Comparison of ENCODE assay signal across 21 cellular contexts in genomic region chr1:12073796-12074195, GRCh38. TPM values are rescaled to one million over a fixed set of nuclear protein-coding genes. Genes with fewer than 3 reads are reported as not detected.
A peak's percentile ranks its signal among the peaks of the same experiment; 100 is the strongest.
DNase-seq lines count a peak whose midpoint lies in the region; ATAC-seq and TF ChIP-seq lines count a peak whose summit lies in the region.
"Had no signal": no experiment of that assay in that cellular context is flagged by ENCODE, and none has a peak within 500 bp of the region (broad histone marks: within the 10 kb centered on the region; RNA-seq: fewer than 3 reads in every experiment).

No MANE protein-coding gene starts in this region.

- TF ChIP-seq CTCF in H9 (conservative IDR thresholded peaks at IDR 0.05) (no peak), nephron (IDR thresholded peaks at IDR 0.05; ENCODE audit: unreplicated experiment in 3 of 3) (no peak), spleen (IDR thresholded peaks at IDR 0.05 in 8 of 11, conservative IDR thresholded peaks at IDR 0.05 in 3 of 11) (no peak)

- H2AK5ac ChIP-seq in H9 (ENCODE audit: insufficient read length, low read length): no peak overlapping the region

- H2AFZ ChIP-seq in H9 (ENCODE audit: low read length): no peak overlapping the region

- no peak overlapping the region for H3K27ac ChIP-seq in H9 (ENCODE audit: insufficient read length, low read depth, low read length)
- H3K27ac ChIP-seq in spleen: no peak overlapping the region

- 0 out of 2 replicates have a peak overlapping the region, but pooled peaks have one; percentile 26 for H2BK15ac ChIP-seq in H9 (ENCODE audit: low read depth, low read length)

- H3K79me1 ChIP-seq in H9 (ENCODE audit: insufficient read depth, low read depth, low read length, poor library complexity, severe bottlenecking): no peaks in the 10 kb centered on the region

- H3K9me3 Mint-ChIP-seq in H9 (no peaks in the 10 kb centered on the region; a peak in 1 of 5 replicates), nephron (no peaks in the 10 kb centered on the region)
- H3K9me3 Mint-ChIP-seq in central memory CD8-positive, alpha-beta T cell: no peaks in the 10 kb centered on the region
- H3K9me3 Mint-ChIP-seq: CD4-positive, CD25-positive, alpha-beta regulatory T cell had no signal

- no peak overlapping the region for H2BK20ac ChIP-seq in H9 (ENCODE audit: low read depth, low read length, poor library complexity, severe bottlenecking)

- H3K27ac Mint-ChIP-seq in H9 (no peak overlapping the region), nephron (peak overlapping the region in 2 of 3 experiments; percentile 53 to 76)
- H3K27ac Mint-ChIP-seq in central memory CD8-positive, alpha-beta T cell (ENCODE audit: low read depth): peak overlapping the region; percentile 53
- H3K27ac Mint-ChIP-seq: CD8-positive, alpha-beta memory T cell had no signal

- H3K36me3 Mint-ChIP-seq in H9 (ENCODE audit: insufficient read depth in 1 of 3, low read depth in 3 of 3) (peaks cover 0 to 4% (median 0%) of the 10 kb centered on the region in 3 experiments; a peak in 2 of 7 replicates), nephron (ENCODE audit: low read depth) (no peaks in the 10 kb centered on the region)
- H3K36me3 Mint-ChIP-seq in central memory CD8-positive, alpha-beta T cell (ENCODE audit: insufficient read depth): peaks cover 2% of the 10 kb centered on the region

- H3K4me2 ChIP-seq in H9 (ENCODE audit: insufficient read depth, insufficient read length, low read length): no peak overlapping the region

- H4K8ac ChIP-seq in H9 (replicated peaks; ENCODE audit: insufficient read length, low read depth, low read length): no peak overlapping the region

- H3K36me3 ChIP-seq in spleen: no peaks in the 10 kb centered on the region
- H3K36me3 ChIP-seq: BE2C, HAP-1 had no signal

- no CpG with 5 or more reads among the region's 15 CpGs for WGBS in H9 (ENCODE audit: extremely low coverage, insufficient read length, low lambda C conversion rate)
- 86 to 94% (median 88%) methylated on average over 15 of the region's 15 CpGs for WGBS in spleen, 5 donors

- H3K27me3 ChIP-seq in H9 (ENCODE audit: insufficient read depth, low read length) (no peaks in the 10 kb centered on the region), spleen (replicated peaks in 1 of 7) (peaks cover 0 to 40% (median 0%) of the 10 kb centered on the region in 7 donors)
- H3K27me3 ChIP-seq: BE2C had no signal

- H3K9me3 ChIP-seq in H9 (ENCODE audit: control insufficient read depth, low read depth, low read length): no peaks in the 10 kb centered on the region
- H3K9me3 ChIP-seq in spleen: no peaks in the 10 kb centered on the region
- H3K9me3 ChIP-seq: BE2C, HAP-1 had no signal

- TF ChIP-seq POLR2A in spleen (IDR thresholded peaks at IDR 0.05): no peak

- no peak overlapping the region for H3K56ac ChIP-seq in H9 (ENCODE audit: insufficient read length, low read depth, low read length)

- H3K14ac ChIP-seq in H9 (ENCODE audit: insufficient read depth, low read length): no peak overlapping the region

- H3K4me3 Mint-ChIP-seq in H9: no peak overlapping the region
- no peak overlapping the region for H3K4me3 Mint-ChIP-seq in central memory CD8-positive, alpha-beta T cell
- no peak overlapping the region for H3K4me3 Mint-ChIP-seq in nephron
- H3K4me3 Mint-ChIP-seq: CD4-positive, CD25-positive, alpha-beta regulatory T cell had no signal

- DNase-seq in H9: no peak
- no peak for DNase-seq in central memory CD8-positive, alpha-beta T cell (ENCODE audit: low spot score in 2 of 2)
- DNase-seq in spleen: peak; percentile 11
- DNase-seq in NCI-H446 treated with DMSO at 0.1 percent for 48 hours (lab: John Stamatoyannopoulos, UW): no peak
- no peak for DNase-seq in NCI-H1436 treated with DMSO at 0.1 percent for 48 hours (lab: John Stamatoyannopoulos, UW)
- DNase-seq: ACHN; BE2C; C1 segment of cervical spinal cord; CD4-positive, CD25-positive, alpha-beta regulatory T cell; CD8-positive, alpha-beta memory T cell; COR-L47; DMS 273 treated with DMSO at 0.1 percent for 48 hours; DMS53; DND-41; EL; GOT3 had no signal

- no peak overlapping the region for H2BK5ac ChIP-seq in H9 (ENCODE audit: insufficient read length, low read length)

- H3K27me3 Mint-ChIP-seq in H9 (ENCODE audit: low read depth) (peaks cover 7% of the 10 kb centered on the region), nephron (ENCODE audit: low read depth) (peaks cover 8% of the 10 kb centered on the region)
- peaks cover 60% of the 10 kb centered on the region for H3K27me3 Mint-ChIP-seq in central memory CD8-positive, alpha-beta T cell
- H3K27me3 Mint-ChIP-seq: CD4-positive, CD25-positive, alpha-beta regulatory T cell had no signal

- H3K4me1 ChIP-seq in H9 (ENCODE audit: insufficient read depth, low read length) (peaks cover 2% of the 10 kb centered on the region; the same call in 1 of the 2 replicates), spleen (peaks cover 0 to 20% (median under 1%) of the 10 kb centered on the region in 6 donors)
- H3K4me1 ChIP-seq: BE2C, HAP-1 had no signal

- H2BK120ac ChIP-seq in H9 (ENCODE audit: low read depth, low read length, poor library complexity, severe bottlenecking): no peak overlapping the region

- no peak overlapping the region for H3K18ac ChIP-seq in H9 (ENCODE audit: insufficient read length, low read depth, low read length)

- H3K23me2 ChIP-seq in H9 (ENCODE audit: insufficient read length, low read depth, low read length, poor library complexity, severe bottlenecking): peaks cover 2% of the 10 kb centered on the region

- H3K9ac ChIP-seq in H9 (ENCODE audit: extremely low read depth, insufficient read length, low read length): no peak overlapping the region

- no peak for ATAC-seq in central memory CD8-positive, alpha-beta T cell (replicated peaks; ENCODE audit: extremely low read depth, poor library complexity, severe bottlenecking)
- no peak for ATAC-seq in GM21825 (IDR thresholded peaks at IDR 0.05; ENCODE audit: unreplicated experiment)

- no peak overlapping the region for H2BK12ac ChIP-seq in H9 (ENCODE audit: insufficient read length, low read depth, low read length)

- intact Hi-C loops in spleen (cut with DNase I; ENCODE audit: low total_unique reads): no loop called here

- H3K4ac ChIP-seq in H9 (ENCODE audit: low read depth, low read length): no peak overlapping the region

- H3T11ph ChIP-seq in H9 (ENCODE audit: low read length): no peak overlapping the region

- H4K5ac ChIP-seq in H9 (ENCODE audit: insufficient read length, low read depth, low read length): no peak overlapping the region

- no peak overlapping the region for H3K23ac ChIP-seq in H9 (ENCODE audit: insufficient read length, low read depth, low read length)

- no peak overlapping the region for H4K91ac ChIP-seq in H9 (ENCODE audit: insufficient read length, low read depth, low read length)

- H4K20me1 ChIP-seq in H9 (ENCODE audit: control insufficient read depth, insufficient read depth, insufficient read length): peaks cover 3% of the 10 kb centered on the region

- H3K4me1 Mint-ChIP-seq in H9 (peaks cover 32 to 52% of the 10 kb centered on the region in 2 experiments), nephron (peaks cover 15% of the 10 kb centered on the region)
- H3K4me1 Mint-ChIP-seq in central memory CD8-positive, alpha-beta T cell: peaks cover 24% of the 10 kb centered on the region

- H3K79me2 ChIP-seq in H9 (ENCODE audit: insufficient read depth, low read length): peaks cover 1% of the 10 kb centered on the region; the same call in 1 of the 2 replicates

- H3K4me3 ChIP-seq in spleen: no peak overlapping the region
- H3K4me3 ChIP-seq: HAP-1 had no signal

RNA-seq across cellular contexts. Expression of gene TNFRSF8, which starts 10.7 kb away (rescaled TPM):
- total RNA-seq in H9 (2021) (2.9 and 3.2 TPM in 2 replicates), spleen (1 to 10 TPM; 1.3 to 7.6 (median 2.2) TPM)
- 1 to 10 TPM; 1.7 to 2.0 (median 1.9) TPM for polyA plus RNA-seq in spleen
- total RNA-seq: G401, HT-29 had no signal
- polyA plus RNA-seq: CD8-positive, alpha-beta memory T cell had no signal

RNA-seq across cellular contexts. Expression of gene MIIP, which starts 54.5 kb away (rescaled TPM):
- total RNA-seq in H9 (2021) (52.3 and 54.1 TPM in 2 replicates), spleen (10 to 100 TPM; 33.2 to 65.5 (median 46.5) TPM)
- 100 to 1,000 TPM in 1 of 3 donors, 10 to 100 TPM in 2; 38.0 to 109 (median 97.2) TPM for polyA plus RNA-seq in spleen

Comparison
In these comparisons a context has a peak if more than half of its experiments do, and no peak if none do; other contexts are left out.
1. H3K27ac Mint-ChIP-seq: peak in central memory CD8-positive, alpha-beta T cell (single experiment) and nephron (2 of 3); none in H9 (0 of 3).